Comparison of ENCODE assay signal across 8 cellular contexts in the genomic region with DNA sequence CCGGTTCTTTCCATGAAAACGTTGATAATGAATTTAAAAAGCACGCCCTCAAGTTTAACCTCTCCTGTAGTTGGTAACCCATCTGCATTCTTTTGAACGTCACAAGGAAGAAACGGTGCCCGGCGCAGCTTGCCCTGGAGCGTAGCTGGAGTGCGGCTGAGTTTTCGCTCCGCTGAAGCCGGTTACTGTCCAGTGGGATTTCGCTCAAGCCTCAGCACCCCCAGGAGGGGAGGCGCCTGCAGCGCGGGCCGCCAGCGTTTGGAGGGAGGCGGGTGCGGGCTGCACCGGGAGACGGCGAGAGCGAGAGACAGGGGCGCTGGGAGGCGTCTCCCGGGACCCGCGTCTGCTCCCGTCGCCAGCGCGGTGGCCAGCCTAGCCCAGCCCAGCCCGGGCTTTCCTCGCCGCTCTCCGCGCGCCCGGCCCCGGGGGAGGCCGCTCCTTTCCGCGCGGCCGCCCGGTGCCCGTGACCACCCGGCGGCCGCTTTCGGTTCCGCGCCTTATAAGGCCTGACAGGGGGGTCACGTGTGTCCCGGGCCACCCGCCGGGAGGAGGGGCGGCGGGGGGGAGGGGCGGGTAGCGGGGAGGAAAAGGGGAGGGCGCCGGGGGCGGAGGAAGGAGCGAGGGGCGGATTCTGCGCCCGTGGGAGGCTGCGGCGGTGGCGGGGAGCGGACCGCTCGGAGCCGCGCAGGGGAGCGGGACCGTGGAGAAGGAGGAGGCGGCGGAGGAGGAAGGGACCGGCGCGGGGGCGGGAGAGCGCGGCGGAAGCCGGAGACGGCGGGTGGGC.
DNase-seq lines count a peak whose midpoint lies in the region; ATAC-seq lines count a peak whose summit lies in the region.

No MANE protein-coding gene starts in this region.

- DNase-seq in NCI-H526 treated with DMSO at 0.1 percent for 48 hours (lab: John Stamatoyannopoulos, UW) (peak; percentile 81), memory B cell (ENCODE audit: low spot score in 2 of 2) (peak; percentile 49)
- DNase-seq in activated CD8-positive, alpha-beta memory T cell treated with anti-CD3 and anti-CD28 coated beads for 1 hour (ENCODE audit: extremely low read depth in 1 of 2, low read depth in 1 of 2), result peak; percentile 69 to 87
- DNase-seq in effector CD8-positive, alpha-beta T cell (lab: John Stamatoyannopoulos, UW), result peak; percentile 79
- peak; percentile 79 for DNase-seq in stimulated activated CD8-positive, alpha-beta memory T cell treated with anti-CD3 and anti-CD28 coated beads, Interleukin-12 subunit alpha, Interleukin-12 subunit beta, amount 100 ng/mL, for 1 hour (ENCODE audit: low read depth)

- peaks cover 29% of the 10 kb centered on the region for H3K4me1 ChIP-seq in BLaER1

- no peaks in the 10 kb centered on the region for H3K36me3 Mint-ChIP-seq in memory B cell

- H3K9me3 ChIP-seq in BLaER1, result peaks cover 5% of the 10 kb centered on the region

- peak overlapping the region; percentile 86 for H3K4me3 ChIP-seq in BLaER1

- peaks cover 15% of the 10 kb centered on the region for H3K4me1 Mint-ChIP-seq in memory B cell

- H3K27ac ChIP-seq in BLaER1, result peak overlapping the region; percentile 95

- H4K20me1 ChIP-seq in BLaER1, result peaks cover 42% of the 10 kb centered on the region

- peaks cover 12% of the 10 kb centered on the region for H3K27me3 Mint-ChIP-seq in memory B cell

- no peaks in the 10 kb centered on the region for H3K36me3 ChIP-seq in BLaER1

- H3K27ac Mint-ChIP-seq in memory B cell, result peak overlapping the region; percentile 54

- peak overlapping the region; percentile 91 for H3K4me3 Mint-ChIP-seq in memory B cell

- peak overlapping the region; percentile 86 for H3K4me2 ChIP-seq in BLaER1

- H3K9me3 Mint-ChIP-seq in memory B cell, result peaks cover 5% of the 10 kb centered on the region

- peak; percentile 53 for ATAC-seq in GM19043 (IDR thresholded peaks at IDR 0.05; ENCODE audit: low read depth, unreplicated experiment)
- ATAC-seq in HG03342 (IDR thresholded peaks at IDR 0.05; ENCODE audit: unreplicated experiment), result peak; percentile 67
- peak; percentile 80 for ATAC-seq in memory B cell (ENCODE audit: low read depth)

- H3K27me3 ChIP-seq in BLaER1, result no peaks in the 10 kb centered on the region

- peak overlapping the region; percentile 90 for H3K9ac ChIP-seq in BLaER1

Comparison
In these comparisons a context has a peak if more than half of its experiments do, and no peak if none do; other contexts are left out.
1. Peak in every context shown above with its lines: DNase-seq, ATAC-seq, H3K4me3 ChIP-seq and H3K27ac ChIP-seq.